ENCODE assay signal across 7 cellular contexts in genomic region chr5:61332369-61332745, GRCh38. TPM values are rescaled to one million over a fixed set of nuclear protein-coding genes. Genes with fewer than 3 reads are reported as not detected.
DNase-seq lines count a peak whose midpoint lies in the region; ATAC-seq, FAIRE-seq and TF ChIP-seq lines count a peak whose summit lies in the region.

No MANE protein-coding gene starts in this region.

- no peak for FAIRE-seq in D721Med (lab: Jason Lieb, UNC)

- H3K4me1 Mint-ChIP-seq in activated B cell treated with CpG ODN at 0.5 μM for 24 hours (peaks cover 49% of the 10 kb centered on the region), nephron (peaks cover 44% of the 10 kb centered on the region)

- TF ChIP-seq CTCF in GM12865 (IDR thresholded peaks at IDR 0.05; ENCODE audit: insufficient read depth, low read depth, low read length, missing control alignments) (no peak), activated B cell treated with CpG ODN at 0.5 μM for 24 hours (IDR thresholded peaks at IDR 0.05) (no peak), epithelial cell of esophagus (IDR thresholded peaks at IDR 0.05; ENCODE audit: insufficient read depth, low read depth, low read length, missing control alignments) (no peak), nephron (IDR thresholded peaks at IDR 0.05; ENCODE audit: unreplicated experiment in 3 of 3) (no peak), D721Med (IDR thresholded peaks at IDR 0.05; ENCODE audit: insufficient read depth, missing control alignments) (no peak)

- CTCF ChIA-PET in activated B cell treated with CpG ODN at 0.5 μM for 24 hours (lab: Charles Lee) = no interaction called here

- H3K27me3 Mint-ChIP-seq in activated B cell treated with CpG ODN at 0.5 μM for 24 hours = peaks cover 3% of the 10 kb centered on the region
- peaks cover 5% of the 10 kb centered on the region for H3K27me3 Mint-ChIP-seq in nephron (ENCODE audit: low read depth)

- POLR2A ChIA-PET in activated B cell treated with CpG ODN at 0.5 μM for 24 hours (lab: Charles Lee) = interaction anchor here (0.6 to 3.7 kb wide), 11 partner anchors 8 to 1081 kb away, joined by 3 to 43 read pairs (median 5); partner anchors contain the start of genes DEPDC1B, ERCC8, IPO11 and NDUFAF2

- DNase-seq in GM12865 (ENCODE audit: low read depth) (peak; percentile 48), activated B cell treated with CpG ODN at 0.5 μM for 24 hours (no peak), epithelial cell of esophagus (ENCODE audit: low read depth) (no peak), D721Med (ENCODE audit: insufficient read length, low spot score) (no peak), NCI-H526 treated with DMSO at 0.1 percent for 48 hours (lab: John Stamatoyannopoulos, UW) (no peak)

- H3K36me3 Mint-ChIP-seq in activated B cell treated with CpG ODN at 0.5 μM for 24 hours (ENCODE audit: low read depth) (peaks cover 7% of the 10 kb centered on the region), nephron (ENCODE audit: low read depth) (peaks cover 14% of the 10 kb centered on the region)

- H3K4me3 Mint-ChIP-seq in activated B cell treated with CpG ODN at 0.5 μM for 24 hours (peak overlapping the region; percentile 91), nephron (peak overlapping the region; percentile 96 to 97 (median 96))

- peak overlapping the region; percentile 69 for H3K4me3 ChIP-seq in GM12865 (ENCODE audit: low read depth, low read length)
- H3K4me3 ChIP-seq in epithelial cell of esophagus (ENCODE audit: low read length) = peak overlapping the region; percentile 68

- intact Hi-C loops in activated B cell treated with CpG ODN at 0.5 μM for 24 hours (cut with micrococcal nuclease) = loop anchor here (1.0 to 10.0 kb wide), 8 partner anchors 76 to 1768 kb away; partner anchors contain the start of genes DEPDC1B, DIMT1, KIF2A and SMIM15

- ATAC-seq in HG02759 (IDR thresholded peaks at IDR 0.05; ENCODE audit: unreplicated experiment) (peak; percentile 1), activated B cell treated with CpG ODN at 0.5 μM for 24 hours (ENCODE audit: low read depth) (peak; percentile 0)

- no peaks in the 10 kb centered on the region for H3K9me3 Mint-ChIP-seq in activated B cell treated with CpG ODN at 0.5 μM for 24 hours
- no peaks in the 10 kb centered on the region for H3K9me3 Mint-ChIP-seq in nephron

- H3K27ac Mint-ChIP-seq in activated B cell treated with CpG ODN at 0.5 μM for 24 hours (peak overlapping the region; percentile 93), nephron (peak overlapping the region; percentile 93 to 99 (median 97))

RNA-seq across cellular contexts. Expression of gene ZSWIM6, which starts 0.3 kb away (rescaled TPM):
- 6.9 and 8.5 TPM in 2 replicates for total RNA-seq in activated B cell treated with CpG ODN at 0.5 μM for 24 hours
